1 cellular context compared by ENCODE assay signal in genomic region chr15:67510597-67511225, GRCh38.
TF ChIP-seq lines count a peak whose summit lies in the region.

No MANE protein-coding gene starts in this region.

TF ChIP-seq in K562, 482 proteins besides CTCF, POLR2A, EP300 and RAD21:
- TF ChIP-seq FOXM1 (IDR thresholded peaks at IDR 0.05; ENCODE audit: low read depth) (no peak), FOXM1 (CRISPR knock-in tag; IDR thresholded peaks at IDR 0.05; ENCODE audit: low read depth) (no peak), SIN3B (IDR thresholded peaks at IDR 0.05; ENCODE audit: low read depth) (no peak), ZNF785 (CRISPR knock-in tag; IDR thresholded peaks at IDR 0.05) (no peak), ZNF384 (IDR thresholded peaks at IDR 0.05; ENCODE audit: low read depth, low read length) (no peak)
